ENCODE assay signal across 14 cellular contexts in genomic region chr15:90178468-90179435, GRCh38. TPM values are rescaled to one million over a fixed set of nuclear protein-coding genes. Genes with fewer than 3 reads are reported as not detected.
DNase-seq lines count a peak whose midpoint lies in the region; ATAC-seq and TF ChIP-seq lines count a peak whose summit lies in the region.
"Had no signal": no experiment of that assay in that cellular context is flagged by ENCODE, and none has a peak within 500 bp of the region (broad histone marks: within the 10 kb centered on the region; RNA-seq: fewer than 3 reads in every experiment).

No MANE protein-coding gene starts in this region.

- H3K9me3 ChIP-seq in OCI-LY7 (ENCODE audit: low read length) = no peaks in the 10 kb centered on the region
- H3K9me3 ChIP-seq: mucosa of descending colon, prostate gland had no signal

- H3K4me1 ChIP-seq in OCI-LY7 (ENCODE audit: insufficient read depth, low read length, poor library complexity, severe bottlenecking) = peaks cover 10% of the 10 kb centered on the region

- H3K36me3 ChIP-seq in OCI-LY7 (ENCODE audit: insufficient read depth, low read length) = no peaks in the 10 kb centered on the region
- H3K36me3 ChIP-seq: prostate gland had no signal

- no peaks in the 10 kb centered on the region for H3K9me3 Mint-ChIP-seq in naive B cell
- H3K9me3 Mint-ChIP-seq: type B pancreatic cell had no signal

- H3K4me1 Mint-ChIP-seq in naive B cell = peaks cover 31 to 58% (median 52%) of the 10 kb centered on the region in 3 donors

- H3K79me2 ChIP-seq in OCI-LY7 (ENCODE audit: insufficient read depth, low read depth, low read length) = no peaks in the 10 kb centered on the region

- no peaks in the 10 kb centered on the region for H4K20me1 ChIP-seq in OCI-LY7 (ENCODE audit: insufficient read depth, low read length)

- H3K9me2 ChIP-seq in OCI-LY7 (ENCODE audit: insufficient read depth, low read length) = no peaks in the 10 kb centered on the region

- no peaks in the 10 kb centered on the region for H3K36me3 Mint-ChIP-seq in naive B cell
- H3K36me3 Mint-ChIP-seq: type B pancreatic cell had no signal

- H2AFZ ChIP-seq in OCI-LY7 (ENCODE audit: low read length) = no peak overlapping the region

- H3K4me2 ChIP-seq in OCI-LY7 (ENCODE audit: low read length) = peak overlapping the region; percentile 5; the same call in 1 of the 2 replicates

- no TSS peak for BruUV-seq in OCI-LY7 (replicated peaks; lab: Mats Ljungman, UMichigan)

- no peak overlapping the region for H3K27ac ChIP-seq in OCI-LY7 (ENCODE audit: low read depth, low read length, poor library complexity, severe bottlenecking)
- H3K27ac ChIP-seq: prostate gland had no signal

- H3K27me3 Mint-ChIP-seq in naive B cell = no peaks in the 10 kb centered on the region
- H3K27me3 Mint-ChIP-seq: type B pancreatic cell had no signal

- no peak overlapping the region for H3K4me3 ChIP-seq in OCI-LY7 (ENCODE audit: low read depth, low read length, poor library complexity, severe bottlenecking)
- H3K4me3 ChIP-seq: mucosa of descending colon, prostate gland had no signal

- DNase-seq in OCI-LY7 (ENCODE audit: low spot score) (no peak), naive B cell (peak; percentile 19), HT-29 (ENCODE audit: low spot score) (no peak), NCI-H2171 treated with DMSO at 0.1 percent for 48 hours (lab: John Stamatoyannopoulos, UW) (no peak)
- DNase-seq in activated effector memory CD4-positive, alpha-beta T cell treated with Interleukin-2 at 50 U/mL for 16 hours = no peak
- DNase-seq: activated CD4-positive, alpha-beta T cell treated with anti-CD3 and anti-CD28 coated beads for 1 hour; kidney glomerular epithelial cell; mucosa of descending colon; NCI-H1048 had no signal

- ATAC-seq in GM18498 (IDR thresholded peaks at IDR 0.05; ENCODE audit: unreplicated experiment) (peak; percentile 61), GM21717 (IDR thresholded peaks at IDR 0.05; ENCODE audit: unreplicated experiment) (peak; percentile 50), naive B cell (ENCODE audit: low read depth in 2 of 2) (peak; percentile 43 to 70), HG03139 (IDR thresholded peaks at IDR 0.05; ENCODE audit: unreplicated experiment) (no peak)
- ATAC-seq: mucosa of descending colon had no signal

- POLR2A ChIA-PET in OCI-LY7 (lab: Charles Lee) = interaction anchor here (0.9 to 1.7 kb wide), 9 partner anchors 8 to 103 kb away, joined by 3 to 7 read pairs (median 4); partner anchors contain the start of gene SEMA4B

- CTCF ChIA-PET in OCI-LY7 (lab: Charles Lee; ENCODE audit: unreplicated experiment) = interaction anchor here (1.0 kb wide), 1 partner anchor 10 kb away, joined by 3 read pairs; no protein-coding TSS in a partner anchor

- peak overlapping the region; percentile 75 to 96 (median 91) for H3K27ac Mint-ChIP-seq in naive B cell
- H3K27ac Mint-ChIP-seq: type B pancreatic cell had no signal

- no peak for TF ChIP-seq CTCF in OCI-LY7 (conservative IDR thresholded peaks at IDR 0.05; ENCODE audit: low read length)

- H3K4me3 Mint-ChIP-seq in naive B cell = peak overlapping the region; percentile 54 to 89 (median 76)
- H3K4me3 Mint-ChIP-seq: type B pancreatic cell had no signal

- intact Hi-C loops in OCI-LY7 (cut with micrococcal nuclease; ENCODE audit: unreplicated experiment) = no loop called here

RNA-seq across cellular contexts. Expression of gene SEMA4B, which starts 22.4 kb away (rescaled TPM):
- total RNA-seq in OCI-LY7 (2014; rRNA removed; shearing (Covaris generic)) = 21.9 and 44.1 TPM in 2 replicates
- 34.9 and 38.2 TPM in 2 replicates for total RNA-seq in OCI-LY7 (2022)
- polyA plus RNA-seq in naive B cell (ENCODE audit: low read depth in 6 of 6) = 100 to 1,000 TPM in 4 of 6 donors, 10 to 100 TPM in 2; 96.8 to 172 (median 103) TPM
- total RNA-seq in HT-29 (2014; rRNA removed; shearing (Covaris generic)) = 198 and 272 TPM in 2 replicates

RNA-seq across cellular contexts. Expression of gene CIB1, which starts 55.0 kb away (rescaled TPM):
- total RNA-seq in OCI-LY7 (2014; rRNA removed; shearing (Covaris generic)) = 52.8 and 53.2 TPM in 2 replicates
- total RNA-seq in OCI-LY7 (2022) = 54.5 and 66.0 TPM in 2 replicates
- polyA plus RNA-seq in naive B cell (ENCODE audit: low read depth in 6 of 6) = 100 to 1,000 TPM; 204 to 259 (median 235) TPM
- 165 and 178 TPM in 2 replicates for total RNA-seq in HT-29 (2014; rRNA removed; shearing (Covaris generic))

RNA-seq across cellular contexts. Expression of gene GDPGP1, which starts 55.3 kb away (rescaled TPM):
- total RNA-seq in OCI-LY7 (2014; rRNA removed; shearing (Covaris generic)) = 8.1 and 22.3 TPM in 2 replicates
- total RNA-seq in OCI-LY7 (2022) = 12.1 and 12.9 TPM in 2 replicates
- polyA plus RNA-seq in naive B cell (ENCODE audit: low read depth in 6 of 6) = 1 to 10 TPM in 4 of 6 donors, under 1 TPM in 2; 0.70 to 2.1 (median 1.3) TPM
- total RNA-seq in HT-29 (2014; rRNA removed; shearing (Covaris generic)) = 13.7 and 15.1 TPM in 2 replicates
